Comparison of ENCODE assay signal across 20 cellular contexts in genomic region chr5:134595458-134595838, GRCh38. TPM values are rescaled to one million over a fixed set of nuclear protein-coding genes. Genes with fewer than 3 reads are reported as not detected.
DNase-seq lines count a peak whose midpoint lies in the region; ATAC-seq and TF ChIP-seq lines count a peak whose summit lies in the region.
"Had no signal": no experiment of that assay in that cellular context is flagged by ENCODE, and none has a peak within 500 bp of the region (broad histone marks: within the 10 kb centered on the region; RNA-seq: fewer than 3 reads in every experiment).

No MANE protein-coding gene starts in this region.

- intact Hi-C loops in colonic mucosa (cut with DNase I): no loop called here

- TF ChIP-seq CTCF in Loucy (conservative IDR thresholded peaks at IDR 0.05; ENCODE audit: low read length) (no peak), colonic mucosa (IDR thresholded peaks at IDR 0.05) (no peak)

- peak overlapping the region; percentile 2 for H3K27ac Mint-ChIP-seq in activated T-cell treated with anti-CD3 and anti-CD28 coated beads, Interleukin-2, amount 50 U/mL, for 24 hours

- H3K27me3 ChIP-seq in Loucy (ENCODE audit: insufficient read depth, low read length, poor library complexity, severe bottlenecking) (no peaks in the 10 kb centered on the region), colonic mucosa (no peaks in the 10 kb centered on the region), skeletal muscle tissue (ENCODE audit: control insufficient read depth in 3 of 3, insufficient read depth in 3 of 3, low read length in 3 of 3) (no peaks in the 10 kb centered on the region)
- H3K27me3 ChIP-seq: left lung, suprapubic skin had no signal

- no peaks in the 10 kb centered on the region for H3K27me3 Mint-ChIP-seq in activated T-cell treated with anti-CD3 and anti-CD28 coated beads, Interleukin-2, amount 50 U/mL, for 24 hours
- no peaks in the 10 kb centered on the region for H3K27me3 Mint-ChIP-seq in activated T-cell treated with anti-CD3 and anti-CD28 coated beads, Interleukin-2, amount 50 U/mL, for 4 hours (ENCODE audit: low read depth)
- H3K27me3 Mint-ChIP-seq: CD4-positive, CD25-positive, alpha-beta regulatory T cell had no signal

- H3K9me2 ChIP-seq in Loucy (replicated peaks; ENCODE audit: low read depth, low read length): no peaks in the 10 kb centered on the region

- no peaks in the 10 kb centered on the region for H3K79me2 ChIP-seq in Loucy (ENCODE audit: insufficient read depth, low read length)

- ATAC-seq in activated T-cell treated with anti-CD3 and anti-CD28 coated beads, Interleukin-2, amount 50 U/mL, for 4 hours: no peak
- ATAC-seq: esophagus mucosa, HCT116, left lung, mucosa of descending colon had no signal

- H3K4me3 ChIP-seq in Loucy (ENCODE audit: low read length, poor library complexity, severe bottlenecking): no peak overlapping the region
- no peak overlapping the region for H3K4me3 ChIP-seq in colonic mucosa
- H3K4me3 ChIP-seq in skeletal muscle tissue (ENCODE audit: low read length in 3 of 3): peak overlapping the region in 1 of 3 donors; percentile 9
- H3K4me3 ChIP-seq: left lung, mucosa of descending colon, suprapubic skin had no signal

- no peaks in the 10 kb centered on the region for H3K36me3 Mint-ChIP-seq in activated T-cell treated with anti-CD3 and anti-CD28 coated beads, Interleukin-2, amount 50 U/mL, for 24 hours (ENCODE audit: low read depth)
- H3K36me3 Mint-ChIP-seq in activated T-cell treated with anti-CD3 and anti-CD28 coated beads, Interleukin-2, amount 50 U/mL, for 4 hours (ENCODE audit: insufficient read depth): no peaks in the 10 kb centered on the region
- H3K36me3 Mint-ChIP-seq: CD4-positive, CD25-positive, alpha-beta regulatory T cell had no signal

- peaks cover 29% of the 10 kb centered on the region for H3K4me1 Mint-ChIP-seq in activated T-cell treated with anti-CD3 and anti-CD28 coated beads, Interleukin-2, amount 50 U/mL, for 24 hours (ENCODE audit: low read depth)
- H3K4me1 Mint-ChIP-seq in activated T-cell treated with anti-CD3 and anti-CD28 coated beads, Interleukin-2, amount 50 U/mL, for 4 hours (ENCODE audit: low read depth): peaks cover 6% of the 10 kb centered on the region

- no peak overlapping the region for H3K4me3 Mint-ChIP-seq in activated T-cell treated with anti-CD3 and anti-CD28 coated beads, Interleukin-2, amount 50 U/mL, for 24 hours
- no peak overlapping the region for H3K4me3 Mint-ChIP-seq in activated T-cell treated with anti-CD3 and anti-CD28 coated beads, Interleukin-2, amount 50 U/mL, for 4 hours
- H3K4me3 Mint-ChIP-seq: CD4-positive, CD25-positive, alpha-beta regulatory T cell had no signal

- peak overlapping the region; percentile 4 for H3K4me2 ChIP-seq in Loucy (ENCODE audit: low read depth, low read length, poor library complexity, severe bottlenecking)

- H3K36me3 ChIP-seq in Loucy (ENCODE audit: insufficient read depth, low read length): no peaks in the 10 kb centered on the region
- no peaks in the 10 kb centered on the region for H3K36me3 ChIP-seq in colonic mucosa
- H3K36me3 ChIP-seq in skeletal muscle tissue (ENCODE audit: control insufficient read depth in 3 of 3, insufficient read depth in 3 of 3, low read length in 3 of 3): no peaks in the 10 kb centered on the region
- H3K36me3 ChIP-seq: left lung, neutrophil, suprapubic skin had no signal

- H4K20me1 ChIP-seq in Loucy (ENCODE audit: insufficient read depth, low read length, poor library complexity, severe bottlenecking): no peaks in the 10 kb centered on the region

- H3F3A ChIP-seq in Loucy (ENCODE audit: low read depth): no peaks in the 10 kb centered on the region

- peak overlapping the region; percentile 66 for H2AFZ ChIP-seq in Loucy (ENCODE audit: low read length)

- H3K4me1 ChIP-seq in Loucy (ENCODE audit: insufficient read depth, low read length, poor library complexity, severe bottlenecking) (peaks cover 13% of the 10 kb centered on the region), colonic mucosa (no peaks in the 10 kb centered on the region), skeletal muscle tissue (ENCODE audit: control insufficient read depth in 3 of 3, insufficient read depth in 3 of 3, low read length in 3 of 3) (peaks cover 32 to 47% (median 38%) of the 10 kb centered on the region in 3 donors)
- H3K4me1 ChIP-seq: left lung had no signal

- H3K9ac ChIP-seq in Loucy (ENCODE audit: low read depth, low read length, poor library complexity, severe bottlenecking) (peak overlapping the region; percentile 32), colonic mucosa (ENCODE audit: low read depth in 2 of 2, low read length in 2 of 2) (no peak overlapping the region), skeletal muscle tissue (ENCODE audit: low read depth in 1 of 3, low read length in 3 of 3) (peak overlapping the region; percentile 9 to 35 (median 14))

- no peaks in the 10 kb centered on the region for H3K9me3 Mint-ChIP-seq in activated T-cell treated with anti-CD3 and anti-CD28 coated beads, Interleukin-2, amount 50 U/mL, for 24 hours
- no peaks in the 10 kb centered on the region for H3K9me3 Mint-ChIP-seq in activated T-cell treated with anti-CD3 and anti-CD28 coated beads, Interleukin-2, amount 50 U/mL, for 4 hours

- no peaks in the 10 kb centered on the region for H3K9me3 ChIP-seq in Loucy (ENCODE audit: insufficient read depth, low read depth, low read length)
- no peaks in the 10 kb centered on the region for H3K9me3 ChIP-seq in colonic mucosa
- H3K9me3 ChIP-seq in skeletal muscle tissue (ENCODE audit: control insufficient read depth in 3 of 3, low read length in 3 of 3): no peaks in the 10 kb centered on the region
- H3K9me3 ChIP-seq: left lung, mucosa of descending colon, neutrophil, suprapubic skin had no signal

- H3K27ac ChIP-seq in colonic mucosa (no peak overlapping the region), skeletal muscle tissue (ENCODE audit: low read depth, low read length) (peak overlapping the region; percentile 80)
- H3K27ac ChIP-seq: left lung, neutrophil, suprapubic skin had no signal

- DNase-seq in activated T-cell treated with anti-CD3 and anti-CD28 coated beads, Interleukin-2, amount 50 U/mL, for 24 hours: no peak
- no peak for DNase-seq in activated T-cell treated with anti-CD3 and anti-CD28 coated beads, Interleukin-2, amount 50 U/mL, for 4 hours
- DNase-seq in colonic mucosa (peak; percentile 0), HuH-7.5 (ENCODE audit: low spot score) (no peak), NCI-H1048 (lab: John Stamatoyannopoulos, UW) (no peak), NCI-H82 treated with DMSO at 0.1 percent for 48 hours (lab: John Stamatoyannopoulos, UW; ENCODE audit: unreplicated experiment) (no peak)
- DNase-seq: activated effector memory CD4-positive, alpha-beta T cell treated with anti-CD3 and anti-CD28 coated beads, Interleukin-2, amount 50 U/mL, for 16 hours; amygdala; caudate nucleus; effector CD4-positive, alpha-beta T cell; left lung; mucosa of descending colon; SHP77 treated with DMSO at 0.1 percent for 48 hours had no signal

RNA-seq across cellular contexts. Expression of gene SAR1B, which starts 37.2 kb away (rescaled TPM):
- 10 to 100 TPM; 57.4 to 63.7 (median 58.3) TPM for total RNA-seq in activated T-cell treated with anti-CD3 and anti-CD28 coated beads, Interleukin-2, amount 50 U/mL, for 4 hours
- total RNA-seq in colonic mucosa (100 to 1,000 TPM in 1 of 2 donors, 10 to 100 TPM in 1; 85.0 to 106 TPM), skeletal muscle tissue (23.5 TPM)

RNA-seq across cellular contexts. Expression of gene SEC24A, which starts 53.1 kb away (rescaled TPM):
- 10 to 100 TPM; 27.2 to 30.0 (median 28.3) TPM for total RNA-seq in activated T-cell treated with anti-CD3 and anti-CD28 coated beads, Interleukin-2, amount 50 U/mL, for 4 hours
- 10 to 100 TPM; 29.9 to 45.4 TPM for total RNA-seq in colonic mucosa
- 20.9 TPM for total RNA-seq in skeletal muscle tissue

Comparison
In these comparisons a context has a peak if more than half of its experiments do, and no peak if none do; other contexts are left out.
1. H3K9ac ChIP-seq: peak in Loucy (single experiment) and skeletal muscle tissue (3 of 3); none in colonic mucosa (0 of 2).